Comparison of ENCODE assay signal across 1 cellular context in genomic region chr5:139637438-139638089, GRCh38.
TF ChIP-seq lines count a peak whose summit lies in the region.

No MANE protein-coding gene starts in this region.

TF ChIP-seq in K562, 482 proteins besides CTCF, POLR2A, EP300 and RAD21 (continued from another document and continues in another):
- TF ChIP-seq, protein P1, sequence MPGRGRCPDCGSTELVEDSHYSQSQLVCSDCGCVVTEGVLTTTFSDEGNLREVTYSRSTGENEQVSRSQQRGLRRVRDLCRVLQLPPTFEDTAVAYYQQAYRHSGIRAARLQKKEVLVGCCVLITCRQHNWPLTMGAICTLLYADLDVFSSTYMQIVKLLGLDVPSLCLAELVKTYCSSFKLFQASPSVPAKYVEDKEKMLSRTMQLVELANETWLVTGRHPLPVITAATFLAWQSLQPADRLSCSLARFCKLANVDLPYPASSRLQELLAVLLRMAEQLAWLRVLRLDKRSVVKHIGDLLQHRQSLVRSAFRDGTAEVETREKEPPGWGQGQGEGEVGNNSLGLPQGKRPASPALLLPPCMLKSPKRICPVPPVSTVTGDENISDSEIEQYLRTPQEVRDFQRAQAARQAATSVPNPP (IDR thresholded peaks at IDR 0.05; ENCODE audit: borderline replicate concordance, insufficient read depth, insufficient read length) = no peak
- no peak for TF ChIP-seq ILF3 (IDR thresholded peaks at IDR 0.05; ENCODE audit: borderline replicate concordance)
- TF ChIP-seq TAF9B (IDR thresholded peaks at IDR 0.05; ENCODE audit: partially characterized antibody) = no peak
- peak; percentile 78 to 82 for TF ChIP-seq NRF1 (conservative IDR thresholded peaks at IDR 0.05 in 1 of 2, IDR thresholded peaks at IDR 0.05 in 1 of 2)
- TF ChIP-seq HEY1 (CRISPR knock-in tag; IDR thresholded peaks at IDR 0.05; ENCODE audit: borderline replicate concordance) = no peak
- TF ChIP-seq TCF15 (CRISPR knock-in tag; IDR thresholded peaks at IDR 0.05) = no peak
- TF ChIP-seq, protein P2, sequence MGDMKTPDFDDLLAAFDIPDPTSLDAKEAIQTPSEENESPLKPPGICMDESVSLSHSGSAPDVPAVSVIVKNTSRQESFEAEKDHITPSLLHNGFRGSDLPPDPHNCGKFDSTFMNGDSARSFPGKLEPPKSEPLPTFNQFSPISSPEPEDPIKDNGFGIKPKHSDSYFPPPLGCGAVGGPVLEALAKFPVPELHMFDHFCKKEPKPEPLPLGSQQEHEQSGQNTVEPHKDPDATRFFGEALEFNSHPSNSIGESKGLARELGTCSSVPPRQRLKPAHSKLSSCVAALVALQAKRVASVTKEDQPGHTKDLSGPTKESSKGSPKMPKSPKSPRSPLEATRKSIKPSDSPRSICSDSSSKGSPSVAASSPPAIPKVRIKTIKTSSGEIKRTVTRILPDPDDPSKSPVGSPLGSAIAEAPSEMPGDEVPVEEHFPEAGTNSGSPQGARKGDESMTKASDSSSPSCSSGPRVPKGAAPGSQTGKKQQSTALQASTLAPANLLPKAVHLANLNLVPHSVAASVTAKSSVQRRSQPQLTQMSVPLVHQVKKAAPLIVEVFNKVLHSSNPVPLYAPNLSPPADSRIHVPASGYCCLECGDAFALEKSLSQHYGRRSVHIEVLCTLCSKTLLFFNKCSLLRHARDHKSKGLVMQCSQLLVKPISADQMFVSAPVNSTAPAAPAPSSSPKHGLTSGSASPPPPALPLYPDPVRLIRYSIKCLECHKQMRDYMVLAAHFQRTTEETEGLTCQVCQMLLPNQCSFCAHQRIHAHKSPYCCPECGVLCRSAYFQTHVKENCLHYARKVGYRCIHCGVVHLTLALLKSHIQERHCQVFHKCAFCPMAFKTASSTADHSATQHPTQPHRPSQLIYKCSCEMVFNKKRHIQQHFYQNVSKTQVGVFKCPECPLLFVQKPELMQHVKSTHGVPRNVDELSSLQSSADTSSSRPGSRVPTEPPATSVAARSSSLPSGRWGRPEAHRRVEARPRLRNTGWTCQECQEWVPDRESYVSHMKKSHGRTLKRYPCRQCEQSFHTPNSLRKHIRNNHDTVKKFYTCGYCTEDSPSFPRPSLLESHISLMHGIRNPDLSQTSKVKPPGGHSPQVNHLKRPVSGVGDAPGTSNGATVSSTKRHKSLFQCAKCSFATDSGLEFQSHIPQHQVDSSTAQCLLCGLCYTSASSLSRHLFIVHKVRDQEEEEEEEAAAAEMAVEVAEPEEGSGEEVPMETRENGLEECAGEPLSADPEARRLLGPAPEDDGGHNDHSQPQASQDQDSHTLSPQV (IDR thresholded peaks at IDR 0.05) = peak; percentile 82
- TF ChIP-seq BRF1 (IDR thresholded peaks at IDR 0.05; ENCODE audit: borderline replicate concordance, extremely low read depth, insufficient read length) = no peak
- TF ChIP-seq SAFB (IDR thresholded peaks at IDR 0.05; ENCODE audit: borderline replicate concordance, low read depth, low read length) = peak; percentile 79
- peak; percentile 87 for TF ChIP-seq GABPA (tag; conservative IDR thresholded peaks at IDR 0.05; ENCODE audit: low read depth)
- no peak for TF ChIP-seq ZNF507 (tag; conservative IDR thresholded peaks at IDR 0.05)
- TF ChIP-seq, protein P3, sequence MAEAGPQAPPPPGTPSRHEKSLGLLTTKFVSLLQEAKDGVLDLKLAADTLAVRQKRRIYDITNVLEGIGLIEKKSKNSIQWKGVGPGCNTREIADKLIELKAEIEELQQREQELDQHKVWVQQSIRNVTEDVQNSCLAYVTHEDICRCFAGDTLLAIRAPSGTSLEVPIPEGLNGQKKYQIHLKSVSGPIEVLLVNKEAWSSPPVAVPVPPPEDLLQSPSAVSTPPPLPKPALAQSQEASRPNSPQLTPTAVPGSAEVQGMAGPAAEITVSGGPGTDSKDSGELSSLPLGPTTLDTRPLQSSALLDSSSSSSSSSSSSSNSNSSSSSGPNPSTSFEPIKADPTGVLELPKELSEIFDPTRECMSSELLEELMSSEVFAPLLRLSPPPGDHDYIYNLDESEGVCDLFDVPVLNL (CRISPR knock-in tag; IDR thresholded peaks at IDR 0.05; ENCODE audit: low read depth) = no peak
- TF ChIP-seq SPI1 (IDR thresholded peaks at IDR 0.05; ENCODE audit: borderline replicate concordance, low read depth, low read length) = no peak
- TF ChIP-seq GTF2E2 (tag; IDR thresholded peaks at IDR 0.05) = no peak
- TF ChIP-seq CHAMP1 (IDR thresholded peaks at IDR 0.05) = no peak
- TF ChIP-seq PHF8 (IDR thresholded peaks at IDR 0.05; ENCODE audit: borderline replicate concordance, low read length) = peak; percentile 45; the same call in 1 of the 2 replicates
- no peak for TF ChIP-seq MEIS2 (IDR thresholded peaks at IDR 0.05; ENCODE audit: partially characterized antibody)
- peak; percentile 79 for TF ChIP-seq HDAC3 (IDR thresholded peaks at IDR 0.05; ENCODE audit: borderline replicate concordance, partially characterized antibody)
- TF ChIP-seq CREB3L1 (IDR thresholded peaks at IDR 0.05; ENCODE audit: borderline replicate concordance, low read depth) = no peak
- TF ChIP-seq ZNF282 (CRISPR knock-in tag; IDR thresholded peaks at IDR 0.05) = no peak
- TF ChIP-seq ETV1 (tag; conservative IDR thresholded peaks at IDR 0.05; ENCODE audit: low read depth) = peak; percentile 99
- no peak for TF ChIP-seq HNRNPUL1 (IDR thresholded peaks at IDR 0.05; ENCODE audit: low read length)
- no peak for TF ChIP-seq ZNF253 (CRISPR knock-in tag; conservative IDR thresholded peaks at IDR 0.05)
- TF ChIP-seq PRPF4 (IDR thresholded peaks at IDR 0.05; ENCODE audit: insufficient read depth, low read depth, low read length, poor library complexity, severe bottlenecking) = no peak
- peak; percentile 53 for TF ChIP-seq PHF20 (IDR thresholded peaks at IDR 0.05; ENCODE audit: partially characterized antibody)
- TF ChIP-seq FOXP1 (CRISPR knock-in tag; IDR thresholded peaks at IDR 0.05) = peak; percentile 64; the same call in 1 of the 2 replicates
- no peak for TF ChIP-seq ZNF444 (CRISPR knock-in tag; IDR thresholded peaks at IDR 0.05)
- TF ChIP-seq CTBP1 (IDR thresholded peaks at IDR 0.05; ENCODE audit: borderline replicate concordance) = peak; percentile 98
- no peak for TF ChIP-seq ZNF436 (CRISPR knock-in tag; IDR thresholded peaks at IDR 0.05)
- TF ChIP-seq CEBPB (tag; IDR thresholded peaks at IDR 0.05) = peak; percentile 74
- TF ChIP-seq ZNF699 (CRISPR knock-in tag; IDR thresholded peaks at IDR 0.05; ENCODE audit: insufficient replicate concordance) = no peak
- TF ChIP-seq BACH1 (tag; IDR thresholded peaks at IDR 0.05) = no peak
- no peak for TF ChIP-seq YBX1 (IDR thresholded peaks at IDR 0.05)
- no peak for TF ChIP-seq MYBL2 (IDR thresholded peaks at IDR 0.05; ENCODE audit: low read depth)
- no peak for TF ChIP-seq MYBL2 (CRISPR knock-in tag; IDR thresholded peaks at IDR 0.05; ENCODE audit: borderline replicate concordance)
- no peak for TF ChIP-seq TFAM (CRISPR knock-in tag; conservative IDR thresholded peaks at IDR 0.05)
- TF ChIP-seq KHSRP (IDR thresholded peaks at IDR 0.05) = no peak
- no peak for TF ChIP-seq ZNF778 (CRISPR knock-in tag; IDR thresholded peaks at IDR 0.05)
- no peak for TF ChIP-seq HIVEP1 (CRISPR knock-in tag; IDR thresholded peaks at IDR 0.05)
- peak; percentile 79 to 91 for TF ChIP-seq MNT (conservative IDR thresholded peaks at IDR 0.05)
- TF ChIP-seq CREBBP (IDR thresholded peaks at IDR 0.05; ENCODE audit: low read depth, low read length) = no peak
- TF ChIP-seq NR0B1 (IDR thresholded peaks at IDR 0.05; ENCODE audit: partially characterized antibody) = no peak
- no peak for TF ChIP-seq FOXA1 (IDR thresholded peaks at IDR 0.05; ENCODE audit: borderline replicate concordance)
- no peak for TF ChIP-seq HNRNPH1 (optimal IDR thresholded peaks at IDR 0.05; ENCODE audit: low read depth, low read length)
- TF ChIP-seq KDM4B (IDR thresholded peaks at IDR 0.05; ENCODE audit: borderline replicate concordance in 2 of 2, low read depth in 1 of 2) = peak in 1 of 2 experiments; percentile 61; a peak in 1 of 4 replicates
- TF ChIP-seq ZBTB26 (CRISPR knock-in tag; IDR thresholded peaks at IDR 0.05) = no peak
- peak; percentile 72 for TF ChIP-seq RBM22 (IDR thresholded peaks at IDR 0.05; ENCODE audit: low read depth, low read length, poor library complexity, severe bottlenecking)
- peak; percentile 97 for TF ChIP-seq HMGN3 (IDR thresholded peaks at IDR 0.05; ENCODE audit: borderline replicate concordance, extremely low read depth, insufficient read length, low read depth, low read length)
- TF ChIP-seq, protein P4, sequence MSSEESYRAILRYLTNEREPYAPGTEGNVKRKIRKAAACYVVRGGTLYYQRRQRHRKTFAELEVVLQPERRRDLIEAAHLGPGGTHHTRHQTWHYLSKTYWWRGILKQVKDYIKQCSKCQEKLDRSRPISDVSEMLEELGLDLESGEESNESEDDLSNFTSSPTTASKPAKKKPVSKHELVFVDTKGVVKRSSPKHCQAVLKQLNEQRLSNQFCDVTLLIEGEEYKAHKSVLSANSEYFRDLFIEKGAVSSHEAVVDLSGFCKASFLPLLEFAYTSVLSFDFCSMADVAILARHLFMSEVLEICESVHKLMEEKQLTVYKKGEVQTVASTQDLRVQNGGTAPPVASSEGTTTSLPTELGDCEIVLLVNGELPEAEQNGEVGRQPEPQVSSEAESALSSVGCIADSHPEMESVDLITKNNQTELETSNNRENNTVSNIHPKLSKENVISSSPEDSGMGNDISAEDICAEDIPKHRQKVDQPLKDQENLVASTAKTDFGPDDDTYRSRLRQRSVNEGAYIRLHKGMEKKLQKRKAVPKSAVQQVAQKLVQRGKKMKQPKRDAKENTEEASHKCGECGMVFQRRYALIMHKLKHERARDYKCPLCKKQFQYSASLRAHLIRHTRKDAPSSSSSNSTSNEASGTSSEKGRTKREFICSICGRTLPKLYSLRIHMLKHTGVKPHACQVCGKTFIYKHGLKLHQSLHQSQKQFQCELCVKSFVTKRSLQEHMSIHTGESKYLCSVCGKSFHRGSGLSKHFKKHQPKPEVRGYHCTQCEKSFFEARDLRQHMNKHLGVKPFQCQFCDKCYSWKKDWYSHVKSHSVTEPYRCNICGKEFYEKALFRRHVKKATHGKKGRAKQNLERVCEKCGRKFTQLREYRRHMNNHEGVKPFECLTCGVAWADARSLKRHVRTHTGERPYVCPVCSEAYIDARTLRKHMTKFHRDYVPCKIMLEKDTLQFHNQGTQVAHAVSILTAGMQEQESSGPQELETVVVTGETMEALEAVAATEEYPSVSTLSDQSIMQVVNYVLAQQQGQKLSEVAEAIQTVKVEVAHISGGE (CRISPR knock-in tag; IDR thresholded peaks at IDR 0.05) = peak in 2 of 3 experiments; percentile 77 to 92; a peak in 4 of 6 replicates
